ENCODE assay signal across 8 cellular contexts in genomic region chr15:48963524-48964113, GRCh38. TPM values are rescaled to one million over a fixed set of nuclear protein-coding genes. Genes with fewer than 3 reads are reported as not detected.
DNase-seq lines count a peak whose midpoint lies in the region; ATAC-seq, FAIRE-seq and TF ChIP-seq lines count a peak whose summit lies in the region.

Gene SHC4 (minus strand): TSS chr15:48963919. CDS start chr15:48963015, 904 bp downstream.

- peak; percentile 6 for FAIRE-seq in K562 (lab: Jason Lieb, UNC)
- no peak for FAIRE-seq in pancreas (lab: Jason Lieb, UNC)

- H3K9me3 ChIP-seq in HEK293 (ENCODE audit: control insufficient read depth, insufficient read depth, low read depth, low read length): no peaks in the 10 kb centered on the region
- no peaks in the 10 kb centered on the region for H3K9me3 ChIP-seq in K562 (replicated peaks; ENCODE audit: control insufficient read depth, insufficient read depth, low read depth, low read length)
- no peaks in the 10 kb centered on the region for H3K9me3 ChIP-seq in right cardiac atrium (ENCODE audit: control insufficient read depth, low read length)
- no peaks in the 10 kb centered on the region for H3K9me3 ChIP-seq in pancreas

- no TSS peak for BruUV-seq in K562 (replicated peaks; lab: Mats Ljungman, UMichigan)

- ATAC-seq in K562: peak; percentile 60
- ATAC-seq in right cardiac atrium: peak; percentile 80 to 86
- peak; percentile 75 to 89 (median 84) for ATAC-seq in pancreas
- ATAC-seq in GM18867 (IDR thresholded peaks at IDR 0.05; ENCODE audit: unreplicated experiment): no peak

- TF ChIP-seq CTCF in HEK293 (tag by site-specific recombination; IDR thresholded peaks at IDR 0.05) (no peak), K562 (IDR thresholded peaks at IDR 0.05 in 2 of 3, conservative IDR thresholded peaks at IDR 0.05 in 1 of 3; ENCODE audit: insufficient read depth in 2 of 3, low read depth in 1 of 3, low read length in 3 of 3) (peak in 2 of 3 experiments; percentile 26 to 27; a peak in 2 of 6 replicates), pancreas (IDR thresholded peaks at IDR 0.05) (no peak)

- peak within 1 kb of the TSS; percentile 66 for H3K4me2 ChIP-seq in K562 (ENCODE audit: insufficient read depth, low read length)

- H3K27ac ChIP-seq in HEK293 (ENCODE audit: extremely low read depth, low read depth, low read length): peak within 1 kb of the TSS; percentile 49; the same call in 1 of the 2 replicates
- H3K27ac ChIP-seq in K562 (ENCODE audit: extremely low read depth, low read depth, low read length): no peak within 1 kb of the TSS
- H3K27ac ChIP-seq in right cardiac atrium (ENCODE audit: low read length): peak within 1 kb of the TSS; percentile 37
- H3K27ac ChIP-seq in pancreas: no peak within 1 kb of the TSS

- CTCF ChIA-PET in HEK293 (lab: Yijun Ruan, JAX) (interaction anchor here (0.6 to 4.6 kb wide), 5 partner anchors 11 to 105 kb away, joined by 3 to 34 read pairs (median 4); partner anchors contain the start of gene EID1), K562 (lab: Yijun Ruan, JAX; ENCODE audit: low intra/inter-chr PET ratio) (interaction anchor here (1.0 kb wide), 1 partner anchor 102 kb away, joined by 3 read pairs; no protein-coding TSS in a partner anchor)

- no peaks in the 10 kb centered on the region for H4K20me1 ChIP-seq in K562 (replicated peaks; ENCODE audit: control insufficient read depth, insufficient read depth, low read length)

- H3K4me1 ChIP-seq in HEK293 (ENCODE audit: control insufficient read depth, insufficient read depth, low read length) (no peaks in the 10 kb centered on the region), K562 (replicated peaks in 1 of 2; ENCODE audit: control insufficient read depth in 2 of 2, insufficient read depth in 2 of 2, low read length in 2 of 2) (peaks cover 4 to 12% of the 10 kb centered on the region in 2 experiments; a peak in 4 of 5 replicates), right cardiac atrium (ENCODE audit: control insufficient read depth, insufficient read depth, low read length) (no peaks in the 10 kb centered on the region), pancreas (peaks cover 0 to 14% (median 0%) of the 10 kb centered on the region in 3 donors)

- no peaks in the 10 kb centered on the region for H3K79me2 ChIP-seq in K562 (ENCODE audit: control insufficient read depth, insufficient read depth, low read length)

- TF ChIP-seq RAD21 in K562 (CRISPR knock-in tag; conservative IDR thresholded peaks at IDR 0.05 in 1 of 2, IDR thresholded peaks at IDR 0.05 in 1 of 2): peak in 1 of 2 experiments; percentile 21; a peak in 1 of 4 replicates

- H3K9me1 ChIP-seq in K562 (ENCODE audit: control insufficient read depth, insufficient read depth, low read length): no peaks in the 10 kb centered on the region

- peak within 1 kb of the TSS in 1 of 2 experiments; percentile 64; a peak in 2 of 4 replicates for H3K9ac ChIP-seq in K562 (ENCODE audit: insufficient read depth in 1 of 2, low read depth in 2 of 2, low read length in 2 of 2)

- TF ChIP-seq POLR2A in K562 (conservative IDR thresholded peaks at IDR 0.05): no peak

- peak; percentile 78 for DNase-seq in Daoy (ENCODE audit: low read depth)
- peak; percentile 85 for DNase-seq in NCI-H69 (lab: John Stamatoyannopoulos, UW)
- peak; percentile 42 to 61 (median 54) for DNase-seq in K562 (ENCODE audit: extremely low read depth in 1 of 4, low spot score in 3 of 4)
- peak; percentile 79 to 90 (median 81) for DNase-seq in right cardiac atrium
- peak; percentile 9 to 65 (median 34) for DNase-seq in pancreas
- DNase-seq in NCI-H1048 (lab: John Stamatoyannopoulos, UW): no peak

- TF ChIP-seq EP300 in K562 (IDR thresholded peaks at IDR 0.05; ENCODE audit: low read length): no peak

- H3K36me3 ChIP-seq in HEK293 (ENCODE audit: control insufficient read depth in 2 of 2, insufficient read depth in 1 of 2, low read length in 2 of 2): no peaks in the 10 kb centered on the region
- H3K36me3 ChIP-seq in K562 (ENCODE audit: control insufficient read depth, insufficient read depth, low read length): no peaks in the 10 kb centered on the region
- H3K36me3 ChIP-seq in pancreas: no peaks in the 10 kb centered on the region

- in situ Hi-C loops in K562 (cut with MboI): loop anchor here (5.0 kb wide), 1 partner anchor 96 kb away; no protein-coding TSS in a partner anchor

- H3K27me3 ChIP-seq in K562 (ENCODE audit: control insufficient read depth in 2 of 2, insufficient read depth in 2 of 2, low read length in 2 of 2): peaks cover 29 to 44% of the 10 kb centered on the region in 2 experiments
- no peaks in the 10 kb centered on the region for H3K27me3 ChIP-seq in right cardiac atrium (ENCODE audit: control insufficient read depth, insufficient read depth)
- peaks cover 0 to 24% (median 2%) of the 10 kb centered on the region in 4 donors for H3K27me3 ChIP-seq in pancreas

- intact Hi-C loops in K562 (cut with micrococcal nuclease): no loop called here
- intact Hi-C loops in right cardiac atrium (cut with DNase I): loop anchor here in 2 of 4 donors (5.0 to 10.0 kb wide), 2 partner anchors 86 to 99 kb away; partner anchors contain the start of gene EID1 (in 1 of the 2)
- intact Hi-C loops in pancreas (cut with DNase I): no loop called here

- peak within 1 kb of the TSS; percentile 44 for H3K4me3 ChIP-seq in HEK293 (ENCODE audit: low read depth, low read length)
- peak within 1 kb of the TSS; percentile 16; the same call in 1 of the 2 replicates for H3K4me3 ChIP-seq in K562
- peak within 1 kb of the TSS; percentile 69 for H3K4me3 ChIP-seq in right cardiac atrium (ENCODE audit: low read length)
- H3K4me3 ChIP-seq in pancreas: peak within 1 kb of the TSS; percentile 7 to 52 (median 24)

- peak within 1 kb of the TSS; percentile 60 for H2AFZ ChIP-seq in K562 (ENCODE audit: low read depth, low read length)

- 2% methylated on average over 16 of the region's 16 CpGs for WGBS in K562 (ENCODE audit: insufficient coverage, low coverage, missing lambda C conversion rate)
- WGBS in right cardiac atrium: under 1% methylated on average over 16 of the region's 16 CpGs
- 1% methylated on average over 16 of the region's 16 CpGs for WGBS in pancreas, 2 donors

- POLR2A ChIA-PET in HEK293 (lab: Yijun Ruan, JAX): interaction anchor here (1.1 to 2.1 kb wide), 3 partner anchors 10 to 86 kb away, joined by 4 to 13 read pairs (median 9); partner anchors contain the start of gene EID1
- POLR2A ChIA-PET in K562 (lab: Yijun Ruan, JAX): interaction anchor here (0.7 to 3.2 kb wide), 2 partner anchors 12 to 439 kb away, joined by 3 to 12 read pairs; no protein-coding TSS in a partner anchor

TF ChIP-seq in HEK293, 187 proteins besides CTCF, POLR2A, EP300 and RAD21 (continues in another document):
- TF ChIP-seq MEIS1 (CRISPR knock-in tag; IDR thresholded peaks at IDR 0.05; ENCODE audit: borderline replicate concordance): no peak
- peak; percentile 13; the same call in 1 of the 2 replicates for TF ChIP-seq ATF2 (tag by site-specific recombination; IDR thresholded peaks at IDR 0.05; ENCODE audit: low read depth)
- peak; percentile 80 for TF ChIP-seq ZNF664 (tag by site-specific recombination; IDR thresholded peaks at IDR 0.05)

TF ChIP-seq in K562, 482 proteins besides CTCF, POLR2A, EP300 and RAD21 (continues in another document):
- TF ChIP-seq SIX5 (IDR thresholded peaks at IDR 0.05; ENCODE audit: borderline replicate concordance in 1 of 2, insufficient read depth in 1 of 2, low read depth in 1 of 2, low read length in 2 of 2) (no peak), ATF3 (IDR thresholded peaks at IDR 0.05) (peak; percentile 88), ATF3 (CRISPR knock-in tag; conservative IDR thresholded peaks at IDR 0.05) (no peak), MEF2A (IDR thresholded peaks at IDR 0.05; ENCODE audit: control insufficient read depth, low read depth, low read length) (0 out of 2 replicates have a peak, but pooled peaks have one; percentile 23), PKNOX1 (IDR thresholded peaks at IDR 0.05) (peak; percentile 48; the same call in 1 of the 2 replicates)

RNA-seq across cellular contexts. Expression of gene SHC4, which starts in this region (rescaled TPM):
- 0.24 and 1.3 TPM in 2 replicates for total RNA-seq in Daoy (2014; rRNA removed; shearing (Covaris generic))
- total RNA-seq in K562 (2011; cell fraction: chromatin; rRNA removed; ENCODE audit: low replicate concordance): 2.0 and 3.6 TPM in 2 replicates
- 1.4 and 2.0 TPM in 2 replicates for total RNA-seq in K562 (2011; cell fraction: nucleolus; rRNA removed)
- total RNA-seq in K562 (2011; cell fraction: nucleoplasm; rRNA removed): 2.9 and 3.5 TPM in 2 replicates
- total RNA-seq in K562 (2014; rRNA removed) (0.24 and 0.73 TPM in 2 replicates), K562 (2014; rRNA removed; fragmentation: Illumina TruSeq; extraction: Trizol) (0.55 and 0.89 TPM in 2 replicates), K562 (2015; rRNA removed; fragmentation: Illumina TruSeq; extraction: Trizol) (0.45 and 0.69 TPM in 2 replicates), K562 (2021) (0.40 and 0.51 TPM in 2 replicates), right cardiac atrium (1 to 10 TPM; 2.6 to 6.6 (median 3.6) TPM), pancreas (under 1 TPM in 5 of 6 donors, not detected in 1; 0.03 to 0.24 (median 0.16) TPM)
- polyA plus RNA-seq in K562 (2011; rRNA removed) (1.2 and 1.6 TPM in 2 replicates), K562 (2014; fragmentation: Illumina TruSeq; extraction: Trizol) (0.43 and 0.89 TPM in 2 replicates), K562 (2014; fragmentation: Nextera tagmentation; extraction: Ambion mirVana) (1 to 10 TPM in 1 of 2 experiments, under 1 TPM in 1; 0.67 to 1.0 TPM), K562 (2014; rRNA removed) (0.52 and 1.1 TPM in 2 replicates), right cardiac atrium (2.4 TPM), pancreas (under 1 TPM; 0.19 TPM)
- polyA plus RNA-seq in K562 (2011; cell fraction: cytosol; rRNA removed): 0.42 and 0.96 TPM in 2 replicates
- 4.1 and 4.8 TPM in 2 replicates for polyA plus RNA-seq in K562 (2011; cell fraction: nucleus; rRNA removed)
- polyA plus RNA-seq in K562 (2012): 0.70 and 0.73 TPM in 2 replicates
- polyA minus RNA-seq in K562 (2011; rRNA and poly(A)+ RNA removed): 2.6 and 3.5 TPM in 2 replicates
- not detected in 2 replicates for polyA minus RNA-seq in K562 (2011; cell fraction: cytosol; rRNA and poly(A)+ RNA removed)
- polyA minus RNA-seq in K562 (2011; cell fraction: nucleus; rRNA and poly(A)+ RNA removed): 1.5 and 4.1 TPM in 2 replicates

Comparison
In these comparisons a context has a peak if more than half of its experiments do, and no peak if none do; other contexts are left out.
1. Peak in DNase-seq, ATAC-seq and H3K4me3 ChIP-seq in pancreas; RNA of the gene not detected or under 1 TPM.
2. H3K27ac ChIP-seq: peak in HEK293 (single experiment) and right cardiac atrium (single experiment); none in K562 (single experiment) and pancreas (0 of 4).
3. H3K4me3 ChIP-seq: peak in every context shown above with its lines; median percentile 69 in right cardiac atrium; 44 in HEK293; 24 in pancreas; 16 in K562.
4. CTCF ChIP-seq: peak in K562 (2 of 3); none in HEK293 (single experiment) and pancreas (0 of 4).